Comparison of ENCODE assay signal across 8 cellular contexts in genomic region chr16:70453891-70454220, GRCh38. TPM values are rescaled to one million over a fixed set of nuclear protein-coding genes. Genes with fewer than 3 reads are reported as not detected.
A peak's percentile ranks its signal among the peaks of the same experiment; 100 is the strongest.
DNase-seq lines count a peak whose midpoint lies in the region; TF ChIP-seq lines count a peak whose summit lies in the region.

No MANE protein-coding gene starts in this region.

- H3K27ac ChIP-seq in caudate nucleus (ENCODE audit: low read depth, low read length) = peak overlapping the region; percentile 99
- peak overlapping the region; percentile 93 for H3K27ac ChIP-seq in mesenchymal stem cell (ENCODE audit: low read length, poor library complexity, severe bottlenecking)
- peak overlapping the region; percentile 93 to 96 for H3K27ac ChIP-seq in uterus

- under 1% methylated on average over 7 of the region's 7 CpGs for WGBS in mesenchymal stem cell

- H3K23ac ChIP-seq in mesenchymal stem cell (ENCODE audit: low read length in 2 of 2) = no peak overlapping the region

- no peak overlapping the region for H3K14ac ChIP-seq in mesenchymal stem cell (ENCODE audit: low read length in 2 of 2)

- peaks cover 11% of the 10 kb centered on the region for H3K79me1 ChIP-seq in mesenchymal stem cell (replicated peaks; ENCODE audit: low read length, poor library complexity, severe bottlenecking)

- no peak overlapping the region for H4K91ac ChIP-seq in mesenchymal stem cell (ENCODE audit: low read length)

- H3K4ac ChIP-seq in mesenchymal stem cell (ENCODE audit: low read depth in 1 of 2, low read length in 2 of 2) = peak overlapping the region in 1 of 2 experiments; percentile 16

- no peaks in the 10 kb centered on the region for H3K79me2 ChIP-seq in Loucy (ENCODE audit: insufficient read depth, low read length)

- no peaks in the 10 kb centered on the region for H3K27me3 ChIP-seq in Loucy (ENCODE audit: insufficient read depth, low read length, poor library complexity, severe bottlenecking)
- no peaks in the 10 kb centered on the region for H3K27me3 ChIP-seq in mesenchymal stem cell (ENCODE audit: control insufficient read depth in 1 of 2, insufficient read depth in 1 of 2, low read length in 2 of 2)
- no peaks in the 10 kb centered on the region for H3K27me3 ChIP-seq in uterus

- intact Hi-C loops in uterus (cut with DNase I; ENCODE audit: low total_unique reads) = no loop called here

- H2AK5ac ChIP-seq in mesenchymal stem cell (ENCODE audit: low read length, severe bottlenecking) = no peak overlapping the region

- H2AFZ ChIP-seq in Loucy (ENCODE audit: low read length) (peak overlapping the region; percentile 99), mesenchymal stem cell (ENCODE audit: low read depth, low read length) (no peak overlapping the region)

- H3K18ac ChIP-seq in mesenchymal stem cell (ENCODE audit: low read depth in 1 of 2, low read length in 2 of 2) = peak overlapping the region in 1 of 2 experiments; percentile 40

- TF ChIP-seq CTCF in Loucy (conservative IDR thresholded peaks at IDR 0.05; ENCODE audit: low read length) (no peak), uterus (IDR thresholded peaks at IDR 0.05) (no peak)

- H3K9ac ChIP-seq in Loucy (ENCODE audit: low read depth, low read length, poor library complexity, severe bottlenecking) (peak overlapping the region; percentile 78), mesenchymal stem cell (ENCODE audit: low read length) (peak overlapping the region; percentile 97)

- H3K4me2 ChIP-seq in Loucy (ENCODE audit: low read depth, low read length, poor library complexity, severe bottlenecking) (peak overlapping the region; percentile 86), mesenchymal stem cell (ENCODE audit: low read length, poor library complexity, severe bottlenecking) (peak overlapping the region; percentile 91)

- no peak for TF ChIP-seq POLR2A in uterus (IDR thresholded peaks at IDR 0.05)

- no peak overlapping the region for H2BK15ac ChIP-seq in mesenchymal stem cell (ENCODE audit: low read depth, poor library complexity, severe bottlenecking)

- DNase-seq in caudate nucleus (lab: John Stamatoyannopoulos, UW) (peak in 11 of 61 donors; percentile 22 to 77 (median 48)), mesenchymal stem cell (no peak), uterus (no peak), NCI-H1105 treated with DMSO at 0.1 percent for 48 hours (lab: John Stamatoyannopoulos, UW) (no peak), HK-2 (ENCODE audit: unreplicated experiment) (no peak)
- DNase-seq in stimulated activated CD4-positive, alpha-beta T cell treated with anti-CD3 and anti-CD28 coated beads, Interleukin-4, amount 100 ng/mL, for 4 hours = no peak

- H3K9me3 ChIP-seq in Loucy (ENCODE audit: insufficient read depth, low read depth, low read length) (no peaks in the 10 kb centered on the region), mesenchymal stem cell (ENCODE audit: control insufficient read depth, low read length) (no peaks in the 10 kb centered on the region), uterus (no peaks in the 10 kb centered on the region)

- H4K20me1 ChIP-seq in Loucy (ENCODE audit: insufficient read depth, low read length, poor library complexity, severe bottlenecking) = no peaks in the 10 kb centered on the region

- peak overlapping the region; percentile 99 for H2BK120ac ChIP-seq in mesenchymal stem cell (ENCODE audit: low read depth, low read length)

- peak overlapping the region; percentile 99 for H2BK5ac ChIP-seq in mesenchymal stem cell (ENCODE audit: low read depth, low read length, poor library complexity, severe bottlenecking)

- H3K36me3 ChIP-seq in Loucy (ENCODE audit: insufficient read depth, low read length) (no peaks in the 10 kb centered on the region), mesenchymal stem cell (ENCODE audit: control insufficient read depth in 1 of 2, insufficient read depth in 2 of 2, low read depth in 1 of 2, low read length in 2 of 2) (no peaks in the 10 kb centered on the region), uterus (no peaks in the 10 kb centered on the region)

- H3K9me2 ChIP-seq in Loucy (replicated peaks; ENCODE audit: low read depth, low read length) = no peaks in the 10 kb centered on the region

- H2BK12ac ChIP-seq in mesenchymal stem cell (ENCODE audit: low read length in 2 of 2) = no peak overlapping the region

- H3K4me1 ChIP-seq in Loucy (ENCODE audit: insufficient read depth, low read length, poor library complexity, severe bottlenecking) (peaks cover 3% of the 10 kb centered on the region), mesenchymal stem cell (ENCODE audit: control insufficient read depth, insufficient read depth, low read depth, low read length) (peaks cover 2% of the 10 kb centered on the region), uterus (peaks cover 0 to 4% of the 10 kb centered on the region in 2 donors)

- H3F3A ChIP-seq in Loucy (ENCODE audit: low read depth) = no peaks in the 10 kb centered on the region

- H3K4me3 ChIP-seq in GM08714 (ENCODE audit: low read length) (peak overlapping the region; percentile 82), Loucy (ENCODE audit: low read length, poor library complexity, severe bottlenecking) (peak overlapping the region; percentile 84), mesenchymal stem cell (ENCODE audit: insufficient read depth in 1 of 2, low read depth in 1 of 2, low read length in 2 of 2) (peak overlapping the region in 1 of 2 experiments; percentile 86), uterus (peak overlapping the region; percentile 79 to 83)

- no peak overlapping the region for H4K8ac ChIP-seq in mesenchymal stem cell (ENCODE audit: low read length)

RNA-seq across cellular contexts. Expression of gene FCSK, which starts 0.5 kb away (rescaled TPM):
- 3.7 TPM for polyA plus RNA-seq in mesenchymal stem cell (2013, experiment 1 of 2)
- 3.7 TPM for polyA plus RNA-seq in mesenchymal stem cell (2013, experiment 2 of 2)
- 10 to 100 TPM; 12.1 to 65.3 (median 22.9) TPM for total RNA-seq in uterus

RNA-seq across cellular contexts. Expression of gene ST3GAL2, which starts 15.0 kb away (rescaled TPM):
- 52.5 TPM for polyA plus RNA-seq in mesenchymal stem cell (2013, experiment 1 of 2)
- polyA plus RNA-seq in mesenchymal stem cell (2013, experiment 2 of 2) = 48.9 TPM
- 10 to 100 TPM in 2 of 4 donors, 1 to 10 TPM in 2; 6.2 to 57.9 (median 27.5) TPM for total RNA-seq in uterus
